ENCODE assay signal across 7 cellular contexts in genomic region chr6:160991411-160992322, GRCh38. TPM values are rescaled to one million over a fixed set of nuclear protein-coding genes. Genes with fewer than 3 reads are reported as not detected.
DNase-seq lines count a peak whose midpoint lies in the region; ATAC-seq lines count a peak whose summit lies in the region.

Gene MAP3K4, plus strand, starts transcription at chr6:160991769. Its CDS starts 163 bp downstream, at chr6:160991932.

- DNase-seq in NCI-H1105 treated with DMSO at 0.1 percent for 48 hours (lab: John Stamatoyannopoulos, UW) (peak; percentile 83), T1000 (lab: John Stamatoyannopoulos, UW) (peak; percentile 81), astrocyte of the hippocampus (ENCODE audit: low read depth, low spot score) (peak; percentile 95), hypothalamus (lab: John Stamatoyannopoulos, UW) (peak; percentile 18 to 88 (median 69)), sciatic nerve (ENCODE audit: low spot score) (peak; percentile 89)

- intact Hi-C loops in sciatic nerve (cut with DNase I): no loop called here

- ATAC-seq in GM18498 (IDR thresholded peaks at IDR 0.05; ENCODE audit: unreplicated experiment) (peak; percentile 74), HG02642 (IDR thresholded peaks at IDR 0.05; ENCODE audit: poor library complexity, unreplicated experiment) (peak; percentile 76), sciatic nerve (peak; percentile 86)

RNA-seq across cellular contexts. Expression of gene MAP3K4, which starts in this region (rescaled TPM):
- 95.0 TPM for total RNA-seq in sciatic nerve

Comparison
In these comparisons a context has a peak if more than half of its experiments do, and no peak if none do; other contexts are left out.
1. Peak in every context shown above with its lines: DNase-seq and ATAC-seq.